ENCODE assay signal across 13 cellular contexts in genomic region chr20:1818895-1819294, GRCh38.
DNase-seq lines count a peak whose midpoint lies in the region; ATAC-seq and TF ChIP-seq lines count a peak whose summit lies in the region.
"Had no signal": no experiment of that assay in that cellular context is flagged by ENCODE, and none has a peak within 500 bp of the region (broad histone marks: within the 10 kb centered on the region; RNA-seq: fewer than 3 reads in every experiment).

No MANE protein-coding gene starts in this region.

- intact Hi-C loops in cardiac septum (cut with DNase I) (loop anchor here (10.0 kb wide), 1 partner anchor 316 kb away; no protein-coding TSS in a partner anchor), left ventricle myocardium superior (cut with micrococcal nuclease) (no loop called here), esophagus muscularis mucosa (cut with DNase I) (no loop called here), tibial artery (cut with DNase I; ENCODE audit: low total_unique reads) (loop anchor here (5.0 kb wide), 1 partner anchor 73 kb away; no protein-coding TSS in a partner anchor)

- H3K4me3 Mint-ChIP-seq in neural progenitor cell = no peak overlapping the region

- peak overlapping the region; percentile 57 for H3K4me2 ChIP-seq in neural progenitor cell

- ATAC-seq in left ventricle myocardium superior = no peak
- no peak for ATAC-seq in GM18909 (IDR thresholded peaks at IDR 0.05; ENCODE audit: poor library complexity, unreplicated experiment)
- no peak for ATAC-seq in GM21526 (IDR thresholded peaks at IDR 0.05; ENCODE audit: low FRiP score, unreplicated experiment)

- no peaks in the 10 kb centered on the region for H3K36me3 ChIP-seq in esophagus muscularis mucosa
- H3K36me3 ChIP-seq in neural progenitor cell = no peaks in the 10 kb centered on the region
- no peaks in the 10 kb centered on the region for H3K36me3 ChIP-seq in tibial artery
- H3K36me3 ChIP-seq: esophagus squamous epithelium had no signal

- peak overlapping the region; percentile 76 for H2AFZ ChIP-seq in neural progenitor cell (replicated peaks)

- 79% methylated on average over 6 of the region's 6 CpGs for WGBS in esophagus muscularis mucosa

- H3F3A ChIP-seq in neural progenitor cell (ENCODE audit: low read depth) = peaks cover 6% of the 10 kb centered on the region

- H3K27ac ChIP-seq in esophagus muscularis mucosa (replicated peaks in 1 of 4) (peak overlapping the region in 3 of 4 donors; percentile 15 to 39 (median 18)), neural progenitor cell (no peak overlapping the region), tibial artery (peak overlapping the region; percentile 15 to 70)
- H3K27ac ChIP-seq: SK-N-MC had no signal

- peaks cover 10% of the 10 kb centered on the region for H3K27me3 Mint-ChIP-seq in neural progenitor cell (ENCODE audit: insufficient read depth, low read depth)

- H3K4me3 ChIP-seq in esophagus muscularis mucosa (no peak overlapping the region), neural progenitor cell (no peak overlapping the region), tibial artery (no peak overlapping the region)
- H3K4me3 ChIP-seq: esophagus squamous epithelium, mucosa of descending colon, SK-N-MC had no signal

- no peak overlapping the region for H3K9ac ChIP-seq in neural progenitor cell

- peak overlapping the region; percentile 16 for H3K27ac Mint-ChIP-seq in neural progenitor cell

- H3K36me3 Mint-ChIP-seq in neural progenitor cell = no peaks in the 10 kb centered on the region

- no peak for TF ChIP-seq POLR2A in esophagus muscularis mucosa (IDR thresholded peaks at IDR 0.05; ENCODE audit: low read depth)

- peaks cover 41% of the 10 kb centered on the region for H3K4me1 Mint-ChIP-seq in neural progenitor cell

- TF ChIP-seq CTCF in esophagus muscularis mucosa (IDR thresholded peaks at IDR 0.05) = no peak
- TF ChIP-seq CTCF in neural progenitor cell (IDR thresholded peaks at IDR 0.05) = no peak
- TF ChIP-seq CTCF in tibial artery (IDR thresholded peaks at IDR 0.05) = no peak

- DNase-seq in cardiac septum (ENCODE audit: low spot score) (peak; percentile 7), left ventricle myocardium superior (no peak), esophagus muscularis mucosa (ENCODE audit: extremely low spot score) (no peak), neural progenitor cell (ENCODE audit: low spot score) (no peak), tibial artery (peak in 1 of 2 donors; percentile 17), ecto neural progenitor cell (ENCODE audit: low spot score) (no peak)
- DNase-seq: 8988T; activated naive CD4-positive, alpha-beta T cell treated with Interleukin-2 at 50 U/mL for 16 hours; esophagus squamous epithelium; mucosa of descending colon had no signal

- H3K4me1 ChIP-seq in esophagus muscularis mucosa (peaks cover 38 to 45% (median 42%) of the 10 kb centered on the region in 4 donors), neural progenitor cell (peaks cover 34% of the 10 kb centered on the region), tibial artery (peaks cover 0 to 57% (median 38%) of the 10 kb centered on the region in 4 donors)

- H4K20me1 ChIP-seq in neural progenitor cell (ENCODE audit: low read depth) = no peaks in the 10 kb centered on the region

- H3K79me2 ChIP-seq in neural progenitor cell (ENCODE audit: low read depth) = no peaks in the 10 kb centered on the region

- H3K27me3 ChIP-seq in esophagus muscularis mucosa (no peaks in the 10 kb centered on the region), neural progenitor cell (no peaks in the 10 kb centered on the region), tibial artery (no peaks in the 10 kb centered on the region)
- H3K27me3 ChIP-seq: esophagus squamous epithelium had no signal

- peaks cover 0 to 17% (median 5%) of the 10 kb centered on the region in 4 donors for H3K9me3 ChIP-seq in esophagus muscularis mucosa
- no peaks in the 10 kb centered on the region for H3K9me3 ChIP-seq in neural progenitor cell (ENCODE audit: low read depth)
- H3K9me3 ChIP-seq in tibial artery = peaks cover 0 to 16% (median 9%) of the 10 kb centered on the region in 3 donors

- TF ChIP-seq EP300 in esophagus muscularis mucosa (IDR thresholded peaks at IDR 0.05) = no peak

- H3K9me3 Mint-ChIP-seq in neural progenitor cell = peaks cover 25% of the 10 kb centered on the region

Comparison
In these comparisons a context has a peak if more than half of its experiments do, and no peak if none do; other contexts are left out.
1. intact Hi-C loops: an anchor here in cardiac septum (10.0 kb wide) and tibial artery (5.0 kb wide); none called in left ventricle myocardium superior and esophagus muscularis mucosa.